10 cellular contexts compared by ENCODE assay signal in the genomic region with DNA sequence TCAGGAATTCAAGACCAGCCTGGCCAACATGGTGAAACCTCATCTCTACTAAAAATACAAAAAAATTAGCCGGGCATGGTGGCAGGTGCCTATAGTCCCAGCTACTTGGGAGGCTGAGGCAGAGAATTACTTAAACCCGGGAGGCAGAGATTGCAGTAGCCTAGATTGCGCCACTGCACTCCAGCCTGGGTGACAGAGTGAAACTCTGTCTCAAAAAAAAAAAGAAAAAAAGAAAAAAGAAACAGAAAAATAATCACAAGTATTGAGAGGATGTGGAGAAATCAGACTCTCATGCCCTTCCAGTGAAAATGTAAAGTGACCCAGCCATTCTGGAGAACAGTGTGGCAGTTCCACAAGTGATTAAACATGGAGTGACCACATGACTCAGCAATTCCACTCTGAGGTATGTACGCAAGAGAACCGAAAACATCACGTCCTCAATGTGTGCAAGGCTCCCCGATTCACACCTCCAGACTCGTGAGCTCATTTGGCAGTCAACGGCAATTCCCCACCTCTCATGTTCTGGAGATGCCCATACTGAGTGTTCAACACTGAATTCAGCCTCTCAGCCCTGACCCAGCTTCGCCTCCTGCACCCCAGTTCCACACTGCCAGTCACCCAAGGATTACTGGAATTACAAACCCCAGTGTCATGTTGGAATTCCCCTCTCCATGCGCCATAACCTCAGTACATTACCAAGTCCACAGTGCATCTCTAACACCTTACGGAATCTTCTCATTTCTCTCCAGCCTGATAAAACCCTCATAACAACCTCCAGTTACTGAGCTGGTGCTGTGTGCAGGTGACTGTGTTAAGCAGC. TPM values are rescaled to one million over a fixed set of nuclear protein-coding genes. Genes with fewer than 3 reads are reported as not detected.
A peak's percentile ranks its signal among the peaks of the same experiment; 100 is the strongest.
DNase-seq lines count a peak whose midpoint lies in the region; ATAC-seq, FAIRE-seq and TF ChIP-seq lines count a peak whose summit lies in the region.
"Had no signal": no experiment of that assay in that cellular context is flagged by ENCODE, and none has a peak within 500 bp of the region (broad histone marks: within the 10 kb centered on the region; RNA-seq: fewer than 3 reads in every experiment).

No MANE protein-coding gene starts in this region.

- no peak for TF ChIP-seq EP300 in K562 (IDR thresholded peaks at IDR 0.05; ENCODE audit: low read length)

- TF ChIP-seq POLR2A in K562 (conservative IDR thresholded peaks at IDR 0.05): no peak

- no peaks in the 10 kb centered on the region for H3K27me3 ChIP-seq in K562 (ENCODE audit: control insufficient read depth in 2 of 2, insufficient read depth in 2 of 2, low read length in 2 of 2)
- H3K27me3 ChIP-seq in MG63: no peaks in the 10 kb centered on the region
- H3K27me3 ChIP-seq: SJSA1 had no signal

- peaks cover 11 to 13% of the 10 kb centered on the region in 2 experiments; a peak in 3 of 5 replicates for H3K4me1 ChIP-seq in K562 (replicated peaks in 1 of 2; ENCODE audit: control insufficient read depth in 2 of 2, insufficient read depth in 2 of 2, low read length in 2 of 2)
- H3K4me1 ChIP-seq: SJSA1 had no signal

- H3K4me3 ChIP-seq in K562: no peak overlapping the region
- H3K4me3 ChIP-seq in MG63: no peak overlapping the region
- H3K4me3 ChIP-seq: SJSA1 had no signal

- H2AFZ ChIP-seq in K562 (ENCODE audit: low read depth, low read length): no peak overlapping the region

- peak overlapping the region; percentile 23; the same call in 1 of the 2 replicates for H3K4me2 ChIP-seq in K562 (ENCODE audit: insufficient read depth, low read length)

- no peak overlapping the region for H3K27ac ChIP-seq in K562 (ENCODE audit: extremely low read depth, low read depth, low read length)
- H3K27ac ChIP-seq: SJSA1 had no signal

- intact Hi-C loops in K562 (cut with micrococcal nuclease): no loop called here

- no peaks in the 10 kb centered on the region for H3K9me1 ChIP-seq in K562 (ENCODE audit: control insufficient read depth, insufficient read depth, low read length)

- WGBS in K562 (ENCODE audit: insufficient coverage, low coverage, missing lambda C conversion rate): 42% methylated on average over 12 of the region's 12 CpGs

- H3K9ac ChIP-seq in K562 (ENCODE audit: insufficient read depth in 1 of 2, low read depth in 2 of 2, low read length in 2 of 2): no peak overlapping the region

- no peaks in the 10 kb centered on the region for H3K79me2 ChIP-seq in K562 (ENCODE audit: control insufficient read depth, insufficient read depth, low read length)

- no peaks in the 10 kb centered on the region for H4K20me1 ChIP-seq in K562 (replicated peaks; ENCODE audit: control insufficient read depth, insufficient read depth, low read length)

- in situ Hi-C loops in K562 (cut with MboI): no loop called here

- CTCF ChIA-PET in K562 (lab: Yijun Ruan, JAX; ENCODE audit: low intra/inter-chr PET ratio): no interaction called here

- ATAC-seq in HG03432 (IDR thresholded peaks at IDR 0.05; ENCODE audit: unreplicated experiment) (peak; percentile 94), K562 (peak; percentile 90)

- no peak for TF ChIP-seq CTCF in K562 (IDR thresholded peaks at IDR 0.05 in 2 of 3, conservative IDR thresholded peaks at IDR 0.05 in 1 of 3; ENCODE audit: insufficient read depth in 2 of 3, low read depth in 1 of 3, low read length in 3 of 3)

- BruUV-seq in K562 (replicated peaks; lab: Mats Ljungman, UMichigan): no TSS peak

- H3K9me3 ChIP-seq in K562 (replicated peaks; ENCODE audit: control insufficient read depth, insufficient read depth, low read depth, low read length) (no peaks in the 10 kb centered on the region), MG63 (no peaks in the 10 kb centered on the region)
- H3K9me3 ChIP-seq: SJSA1 had no signal

- POLR2A ChIA-PET in K562 (lab: Yijun Ruan, JAX): interaction anchor here (1.3 to 1.8 kb wide), 4 partner anchors 9 to 22 kb away, joined by 3 to 7 read pairs (median 4); a partner anchor contains a TSS

- DNase-seq in activated T-cell treated with anti-CD3 and anti-CD28 coated beads for 24 hours (ENCODE audit: low read depth) (peak; percentile 48), K562 (ENCODE audit: extremely low read depth in 1 of 4, low spot score in 3 of 4) (peak in 1 of 4 experiments; percentile 55), NCI-H128 (lab: John Stamatoyannopoulos, UW; ENCODE audit: unreplicated experiment) (no peak), SW 1271 (lab: John Stamatoyannopoulos, UW) (no peak), MG63 (no peak)
- no peak for DNase-seq in activated T-cell treated with anti-CD3 and anti-CD28 coated beads, Interleukin-2, amount 50 U/mL, for 1 hour
- DNase-seq in stimulated activated CD4-positive, alpha-beta T cell treated with anti-CD3 and anti-CD28 coated beads, Interleukin-15, amount 100 ng/mL, for 24 hours: peak; percentile 72

- no peak for TF ChIP-seq RAD21 in K562 (CRISPR knock-in tag; conservative IDR thresholded peaks at IDR 0.05 in 1 of 2, IDR thresholded peaks at IDR 0.05 in 1 of 2)

- FAIRE-seq in K562 (lab: Jason Lieb, UNC): peak; percentile 92
- FAIRE-seq: islet of Langerhans had no signal

- H3K36me3 ChIP-seq in K562 (ENCODE audit: control insufficient read depth, insufficient read depth, low read length) (peaks cover under 1% of the 10 kb centered on the region; the same call in 1 of the 3 replicates), MG63 (peaks cover 5% of the 10 kb centered on the region)
- H3K36me3 ChIP-seq: SJSA1 had no signal

TF ChIP-seq in K562, 482 proteins besides CTCF, POLR2A, EP300 and RAD21 (continues in another document):
- TF ChIP-seq E2F3 (CRISPR knock-in tag; IDR thresholded peaks at IDR 0.05) (no peak), L3MBTL2 (IDR thresholded peaks at IDR 0.05) (peak; percentile 86), SRSF9 (IDR thresholded peaks at IDR 0.05; ENCODE audit: borderline replicate concordance, low read depth, low read length) (no peak), MAFK (IDR thresholded peaks at IDR 0.05; ENCODE audit: low read length) (peak; percentile 92), ZNF384 (IDR thresholded peaks at IDR 0.05; ENCODE audit: low read depth, low read length) (no peak), JUND (IDR thresholded peaks at IDR 0.05; ENCODE audit: borderline replicate concordance, low read depth, low read length) (peak; percentile 40; the same call in 1 of the 2 replicates), JUND (tag; IDR thresholded peaks at IDR 0.05; ENCODE audit: borderline replicate concordance, low read depth, low read length) (peak; percentile 62; the same call in 1 of the 3 replicates), ATF1 (CRISPR knock-in tag; IDR thresholded peaks at IDR 0.05) (no peak), ATF1 (tag; IDR thresholded peaks at IDR 0.05) (0 out of 2 replicates have a peak, but pooled peaks have one; percentile 22), NRF1 (conservative IDR thresholded peaks at IDR 0.05 in 1 of 2, IDR thresholded peaks at IDR 0.05 in 1 of 2) (peak; percentile 11 to 20; a peak in 1 of 4 replicates), KDM1A (IDR thresholded peaks at IDR 0.05) (peak in 1 of 2 experiments; percentile 31; a peak in 1 of 4 replicates), NFE2 (IDR thresholded peaks at IDR 0.05; ENCODE audit: low read depth) (peak; percentile 95), TEAD2 (tag; IDR thresholded peaks at IDR 0.05) (0 out of 2 replicates have a peak, but pooled peaks have one; percentile 24), SMARCE1 (IDR thresholded peaks at IDR 0.05) (peak; percentile 53; the same call in 1 of the 2 replicates), RNF2 (IDR thresholded peaks at IDR 0.05) (no peak)

RNA-seq across cellular contexts. Expression of a gene that starts 21.1 kb away (rescaled TPM):
- total RNA-seq in K562 (2011; cell fraction: chromatin; rRNA removed; ENCODE audit: low replicate concordance): 8.4 and 18.6 TPM in 2 replicates
- total RNA-seq in K562 (2011; cell fraction: nucleolus; rRNA removed): 5.9 and 8.7 TPM in 2 replicates
- 5.9 and 9.8 TPM in 2 replicates for total RNA-seq in K562 (2011; cell fraction: nucleoplasm; rRNA removed)
- total RNA-seq in K562 (2014; rRNA removed) (4.9 and 5.1 TPM in 2 replicates), K562 (2014; rRNA removed; fragmentation: Illumina TruSeq; extraction: Trizol) (3.7 and 3.8 TPM in 2 replicates), K562 (2015; rRNA removed; fragmentation: Illumina TruSeq; extraction: Trizol) (3.8 and 4.6 TPM in 2 replicates), K562 (2021) (5.9 and 7.3 TPM in 2 replicates)
- polyA plus RNA-seq in K562 (2011; rRNA removed) (2.3 and 2.9 TPM in 2 replicates), K562 (2014; fragmentation: Illumina TruSeq; extraction: Trizol) (4.0 and 4.4 TPM in 2 replicates), K562 (2014; fragmentation: Nextera tagmentation; extraction: Ambion mirVana) (1 to 10 TPM in 1 of 2 experiments, under 1 TPM in 1; 0.68 to 1.0 TPM), K562 (2014; rRNA removed) (3.0 and 4.9 TPM in 2 replicates)
- 2.6 and 3.3 TPM in 2 replicates for polyA plus RNA-seq in K562 (2011; cell fraction: cytosol; rRNA removed)
- polyA plus RNA-seq in K562 (2011; cell fraction: nucleus; rRNA removed): 6.1 and 6.5 TPM in 2 replicates
- polyA plus RNA-seq in K562 (2012): 5.1 and 9.2 TPM in 2 replicates
- polyA minus RNA-seq in K562 (2011; rRNA and poly(A)+ RNA removed): 3.9 and 5.0 TPM in 2 replicates
- polyA minus RNA-seq in K562 (2011; cell fraction: cytosol; rRNA and poly(A)+ RNA removed): 1.5 and 4.6 TPM in 2 replicates
- polyA minus RNA-seq in K562 (2011; cell fraction: nucleus; rRNA and poly(A)+ RNA removed): 3.5 and 4.8 TPM in 2 replicates
- 20.3 and 33.2 TPM in 2 replicates for total RNA-seq in MG63 (2014; rRNA removed; shearing (Covaris generic); ENCODE audit: low replicate concordance)

RNA-seq across cellular contexts. Expression of a gene that starts 21.1 kb away (rescaled TPM):
- 60.3 and 88.6 TPM in 2 replicates for total RNA-seq in K562 (2011; cell fraction: chromatin; rRNA removed; ENCODE audit: low replicate concordance)
- total RNA-seq in K562 (2011; cell fraction: nucleolus; rRNA removed): 53.0 and 57.5 TPM in 2 replicates
- total RNA-seq in K562 (2011; cell fraction: nucleoplasm; rRNA removed): 31.6 and 38.6 TPM in 2 replicates
- total RNA-seq in K562 (2014; rRNA removed) (14.1 and 15.6 TPM in 2 replicates), K562 (2014; rRNA removed; fragmentation: Illumina TruSeq; extraction: Trizol) (8.6 and 10.0 TPM in 2 replicates), K562 (2015; rRNA removed; fragmentation: Illumina TruSeq; extraction: Trizol) (10.2 and 10.3 TPM in 2 replicates), K562 (2021) (17.3 and 18.6 TPM in 2 replicates)
- polyA plus RNA-seq in K562 (2011; rRNA removed) (8.9 and 9.6 TPM in 2 replicates), K562 (2014; fragmentation: Illumina TruSeq; extraction: Trizol) (7.8 and 8.7 TPM in 2 replicates), K562 (2014; fragmentation: Nextera tagmentation; extraction: Ambion mirVana) (1 to 10 TPM; 1.2 to 2.1 TPM), K562 (2014; rRNA removed) (12.5 and 13.2 TPM in 2 replicates)
- polyA plus RNA-seq in K562 (2011; cell fraction: cytosol; rRNA removed): 5.5 and 9.9 TPM in 2 replicates
- 32.2 and 44.8 TPM in 2 replicates for polyA plus RNA-seq in K562 (2011; cell fraction: nucleus; rRNA removed)
- polyA plus RNA-seq in K562 (2012): 8.3 and 13.2 TPM in 2 replicates
- polyA minus RNA-seq in K562 (2011; rRNA and poly(A)+ RNA removed): 14.7 and 16.1 TPM in 2 replicates
- polyA minus RNA-seq in K562 (2011; cell fraction: cytosol; rRNA and poly(A)+ RNA removed): 6.1 and 11.1 TPM in 2 replicates
- polyA minus RNA-seq in K562 (2011; cell fraction: nucleus; rRNA and poly(A)+ RNA removed): 35.5 and 48.8 TPM in 2 replicates
- 3.2 and 13.4 TPM in 2 replicates for total RNA-seq in MG63 (2014; rRNA removed; shearing (Covaris generic); ENCODE audit: low replicate concordance)

Comparison
In these comparisons a context has a peak if more than half of its experiments do, and no peak if none do; other contexts are left out.
1. DNase-seq: peak in activated T-cell treated with anti-CD3 and anti-CD28 coated beads for 24 hours (single experiment) and stimulated activated CD4-positive, alpha-beta T cell treated with anti-CD3 and anti-CD28 coated beads, Interleukin-15, amount 100 ng/mL, for 24 hours (single experiment); none in activated T-cell treated with anti-CD3 and anti-CD28 coated beads, Interleukin-2, amount 50 U/mL, for 1 hour (single experiment), NCI-H128 (single experiment), SW 1271 (0 of 2) and MG63 (single experiment).